Comparison of ENCODE assay signal across 2 cellular contexts in genomic region chr3:12556243-12556722, GRCh38.
TF ChIP-seq lines count a peak whose summit lies in the region.

No MANE protein-coding gene starts in this region.

TF ChIP-seq in H1, 55 proteins besides CTCF, POLR2A, EP300 and RAD21 (continues in another document):
- no peak for TF ChIP-seq SIN3A (conservative IDR thresholded peaks at IDR 0.05 in 1 of 2, IDR thresholded peaks at IDR 0.05 in 1 of 2; ENCODE audit: low read depth in 1 of 2, low read length in 2 of 2)
- no peak for TF ChIP-seq USF2 (IDR thresholded peaks at IDR 0.05; ENCODE audit: low read length)
- no peak for TF ChIP-seq ZNF274 (IDR thresholded peaks at IDR 0.05; ENCODE audit: borderline replicate concordance, extremely low read depth, low read length)
- TF ChIP-seq SIRT6 (IDR thresholded peaks at IDR 0.05; ENCODE audit: low read length), result no peak
- no peak for TF ChIP-seq TBP (IDR thresholded peaks at IDR 0.05; ENCODE audit: low read depth, low read length)
- TF ChIP-seq EGR1 (IDR thresholded peaks at IDR 0.05; ENCODE audit: borderline replicate concordance, low read depth, low read length), result no peak
- no peak for TF ChIP-seq SP4 (IDR thresholded peaks at IDR 0.05; ENCODE audit: low read length)
- no peak for TF ChIP-seq CHD1 (IDR thresholded peaks at IDR 0.05; ENCODE audit: low read depth, low read length)
- no peak for TF ChIP-seq RBBP5 (IDR thresholded peaks at IDR 0.05; ENCODE audit: borderline replicate concordance, low read depth, low read length)
- TF ChIP-seq SAP30 (IDR thresholded peaks at IDR 0.05; ENCODE audit: insufficient read depth, insufficient replicate concordance, low read length), result no peak
- no peak for TF ChIP-seq NANOG (IDR thresholded peaks at IDR 0.05; ENCODE audit: insufficient read depth, low read depth, low read length, poor library complexity, severe bottlenecking)
- no peak for TF ChIP-seq MAX (IDR thresholded peaks at IDR 0.05)
- no peak for TF ChIP-seq CHD7 (IDR thresholded peaks at IDR 0.05; ENCODE audit: insufficient replicate concordance, low read length)
- no peak for TF ChIP-seq JUND (IDR thresholded peaks at IDR 0.05; ENCODE audit: low read length)
- no peak for TF ChIP-seq KDM4A (IDR thresholded peaks at IDR 0.05; ENCODE audit: low read depth, low read length, severe bottlenecking)
- TF ChIP-seq CBX5 (IDR thresholded peaks at IDR 0.05; ENCODE audit: low read depth, low read length), result no peak
- no peak for TF ChIP-seq POU5F1 (IDR thresholded peaks at IDR 0.05; ENCODE audit: low read depth, low read length)
- TF ChIP-seq NRF1 (IDR thresholded peaks at IDR 0.05; ENCODE audit: low read depth, low read length), result no peak

TF ChIP-seq in neural cell, 6 proteins besides CTCF, POLR2A, EP300 and RAD21:
- TF ChIP-seq POLR2AphosphoS5 (IDR thresholded peaks at IDR 0.05), result no peak
- TF ChIP-seq TAF1 (IDR thresholded peaks at IDR 0.05; ENCODE audit: low read depth), result no peak
- TF ChIP-seq EZH2 (IDR thresholded peaks at IDR 0.05; ENCODE audit: borderline replicate concordance, insufficient read depth, low read length, poor library complexity, severe bottlenecking), result no peak
- TF ChIP-seq REST (IDR thresholded peaks at IDR 0.05; ENCODE audit: borderline replicate concordance), result no peak
- no peak for TF ChIP-seq MXI1 (conservative IDR thresholded peaks at IDR 0.05; ENCODE audit: poor library complexity, severe bottlenecking)
